In the genomic region with DNA sequence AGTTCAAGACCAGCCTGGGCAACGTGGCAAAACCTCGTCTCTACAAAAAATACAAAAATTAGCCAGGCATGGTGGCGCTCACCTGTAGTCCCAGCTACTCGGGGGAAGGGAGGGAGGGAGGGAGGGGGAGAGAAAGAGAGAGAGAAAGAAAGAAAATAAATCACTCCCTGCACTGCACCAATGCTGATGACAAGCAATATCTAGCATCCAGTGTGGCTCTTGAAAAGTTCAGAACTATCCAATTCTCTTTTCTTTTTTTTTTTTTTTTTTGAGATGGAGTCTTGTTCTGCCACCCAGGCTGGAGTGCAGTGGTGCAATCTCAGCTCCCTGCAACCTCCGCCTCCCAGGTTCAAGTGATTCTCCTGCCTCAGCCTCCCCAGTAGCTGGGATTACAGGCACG, we compare ENCODE assay signal across 2 cellular contexts.
A peak's percentile ranks its signal among the peaks of the same experiment; 100 is the strongest.
TF ChIP-seq lines count a peak whose summit lies in the region.

No MANE protein-coding gene starts in this region.

TF ChIP-seq in K562, 482 proteins besides CTCF, POLR2A, EP300 and RAD21:
- peak; percentile 57 for TF ChIP-seq PCBP2 (IDR thresholded peaks at IDR 0.05; ENCODE audit: low read depth, low read length, poor library complexity, severe bottlenecking)
- TF ChIP-seq HNRNPK (IDR thresholded peaks at IDR 0.05; ENCODE audit: low read depth, low read length, poor library complexity, severe bottlenecking), result peak; percentile 51

TF ChIP-seq in HepG2, 621 proteins besides CTCF, POLR2A, EP300 and RAD21:
- peak; percentile 25 for TF ChIP-seq HNRNPK (IDR thresholded peaks at IDR 0.05; ENCODE audit: low read depth, low read length, poor library complexity, severe bottlenecking)
